In genomic region chr11:57942808-57943207, GRCh38 we compare ENCODE assay signal across 34 cellular contexts.
"Had no signal": no experiment of that assay in that cellular context is flagged by ENCODE, and none has a peak within 500 bp of the region (broad histone marks: within the 10 kb centered on the region; RNA-seq: fewer than 3 reads in every experiment).

No MANE protein-coding gene starts in this region.

- H3K27ac ChIP-seq: adrenal gland, body of pancreas, cardiac muscle cell, heart right ventricle, WERI-Rb-1 had no signal

- H3K4me3 ChIP-seq: adrenal gland, body of pancreas, cardiac muscle cell, esophagus squamous epithelium, heart right ventricle had no signal

- H3K27ac Mint-ChIP-seq: activated B cell treated with CpG ODN at 0.5 μM for 24 hours; activated CD8-positive, alpha-beta T cell treated with anti-CD3 and anti-CD28 coated beads for 36 hours; activated naive CD4-positive, alpha-beta T cell treated with anti-CD3 and anti-CD28 coated beads for 36 hours; activated naive CD4-positive, alpha-beta T cell treated with anti-CD3 and anti-CD28 coated beads, Interleukin-2, amount 50 U/mL, for 24 hours; activated naive CD8-positive, alpha-beta T cell treated with anti-CD3 and anti-CD28 coated beads for 36 hours; activated naive CD8-positive, alpha-beta T cell treated with anti-CD3 and anti-CD28 coated beads, Interleukin-2, amount 50 U/mL, for 24 hours; activated T-helper 1 cell treated with anti-CD3 and anti-CD28 coated beads, Interleukin-12 subunit alpha, Interleukin-12 subunit beta, Interleukin-2, Interleukin-4 antibody, amounts not matched to agents 30 ng/mL and 10 ng/mL and 1 ng/mL, durations not matched to agents 14 hours and 24 hours and 36 hours; activated T-helper 2 cell treated with anti-CD3 and anti-CD28 coated beads, Interferon-gamma antibody, Interleukin-2, Interleukin-4, amounts not matched to agents 10 μg/mL and 5 μg/mL and 100 μg/mL, durations not matched to agents 14 hours and 24 hours and 36 hours; T-cell; T-helper 17 cell; T-helper 2 cell treated with Interferon-gamma antibody and Interleukin-4, amounts not matched to agents 5 μg/mL and 100 μg/mL, for 36 hours had no signal

- H3K36me3 ChIP-seq: adrenal gland, cardiac muscle cell, esophagus squamous epithelium, heart right ventricle, WERI-Rb-1 had no signal

- FAIRE-seq: colon, endometrium, endothelial cell of umbilical vein, frontal cortex had no signal

- H3K4me1 Mint-ChIP-seq: activated B cell treated with CpG ODN at 0.5 μM for 24 hours; activated naive CD4-positive, alpha-beta T cell treated with anti-CD3 and anti-CD28 coated beads, Interleukin-2, amount 50 U/mL, for 24 hours; activated naive CD8-positive, alpha-beta T cell treated with anti-CD3 and anti-CD28 coated beads for 36 hours; activated naive CD8-positive, alpha-beta T cell treated with anti-CD3 and anti-CD28 coated beads, Interleukin-2, amount 50 U/mL, for 24 hours; T-cell; T-helper 17 cell had no signal

- DNase-seq: activated B cell treated with CpG ODN at 0.5 μM for 24 hours; activated CD4-positive, alpha-beta T cell treated with anti-CD3 and anti-CD28 coated beads for 48 hours; activated CD4-positive, alpha-beta T cell treated with anti-CD3 and anti-CD28 coated beads, Interleukin-2, amount 50 U/mL, for 1 hour; activated CD4-positive, alpha-beta T cell treated with anti-CD3 and anti-CD28 coated beads, Interleukin-2, amount 50 U/mL, for 48 hours; activated CD8-positive, alpha-beta memory T cell treated with anti-CD3 and anti-CD28 coated beads for 24 hours; activated CD8-positive, alpha-beta T cell treated with anti-CD3 and anti-CD28 coated beads for 36 hours; activated effector memory CD4-positive, alpha-beta T cell treated with anti-CD3 and anti-CD28 coated beads, Interleukin-2, amount 50 U/mL, for 16 hours; activated naive CD4-positive, alpha-beta T cell treated with anti-CD3 and anti-CD28 coated beads for 36 hours; activated naive CD8-positive, alpha-beta T cell treated with anti-CD3 and anti-CD28 coated beads for 36 hours; activated naive CD8-positive, alpha-beta T cell treated with anti-CD3 and anti-CD28 coated beads, Interleukin-2, amount 50 U/mL, for 24 hours; activated T-cell treated with anti-CD3 and anti-CD28 coated beads, Interleukin-2, amount 50 U/mL, for 48 hours; adrenal gland; amygdala; aorta; body of pancreas; central memory CD4-positive, alpha-beta T cell; effector CD8-positive, alpha-beta T cell; erythroblast; esophagus squamous epithelium; heart right ventricle; SW 1271; T-cell; T-helper 17 cell; T1000; WERI-Rb-1 had no signal

- H3K9me3 Mint-ChIP-seq: activated B cell treated with CpG ODN at 0.5 μM for 24 hours; activated CD8-positive, alpha-beta T cell treated with anti-CD3 and anti-CD28 coated beads for 36 hours; activated naive CD4-positive, alpha-beta T cell treated with anti-CD3 and anti-CD28 coated beads, Interleukin-2, amount 50 U/mL, for 24 hours; activated naive CD8-positive, alpha-beta T cell treated with anti-CD3 and anti-CD28 coated beads for 36 hours; activated naive CD8-positive, alpha-beta T cell treated with anti-CD3 and anti-CD28 coated beads, Interleukin-2, amount 50 U/mL, for 24 hours; activated T-helper 1 cell treated with anti-CD3 and anti-CD28 coated beads, Interleukin-12 subunit alpha, Interleukin-12 subunit beta, Interleukin-2, Interleukin-4 antibody, amounts not matched to agents 30 ng/mL and 10 ng/mL and 1 ng/mL, durations not matched to agents 14 hours and 24 hours and 36 hours; activated T-helper 2 cell treated with anti-CD3 and anti-CD28 coated beads, Interferon-gamma antibody, Interleukin-2, Interleukin-4, amounts not matched to agents 10 μg/mL and 5 μg/mL and 100 μg/mL, durations not matched to agents 14 hours and 24 hours and 36 hours; T-cell; T-helper 2 cell treated with Interferon-gamma antibody and Interleukin-4, amounts not matched to agents 5 μg/mL and 100 μg/mL, for 36 hours had no signal

- H3K27me3 Mint-ChIP-seq: activated naive CD4-positive, alpha-beta T cell treated with anti-CD3 and anti-CD28 coated beads, Interleukin-2, amount 50 U/mL, for 24 hours; activated naive CD8-positive, alpha-beta T cell treated with anti-CD3 and anti-CD28 coated beads for 36 hours; activated naive CD8-positive, alpha-beta T cell treated with anti-CD3 and anti-CD28 coated beads, Interleukin-2, amount 50 U/mL, for 24 hours had no signal

- H3K27me3 ChIP-seq: adrenal gland, body of pancreas, cardiac muscle cell, esophagus squamous epithelium, heart right ventricle had no signal

- H3K4me3 Mint-ChIP-seq: activated B cell treated with CpG ODN at 0.5 μM for 24 hours; activated CD8-positive, alpha-beta T cell treated with anti-CD3 and anti-CD28 coated beads for 36 hours; activated naive CD4-positive, alpha-beta T cell treated with anti-CD3 and anti-CD28 coated beads for 36 hours; activated naive CD4-positive, alpha-beta T cell treated with anti-CD3 and anti-CD28 coated beads, Interleukin-2, amount 50 U/mL, for 24 hours; activated naive CD8-positive, alpha-beta T cell treated with anti-CD3 and anti-CD28 coated beads for 36 hours; activated naive CD8-positive, alpha-beta T cell treated with anti-CD3 and anti-CD28 coated beads, Interleukin-2, amount 50 U/mL, for 24 hours; activated T-helper 1 cell treated with anti-CD3 and anti-CD28 coated beads, Interleukin-12 subunit alpha, Interleukin-12 subunit beta, Interleukin-2, Interleukin-4 antibody, amounts not matched to agents 30 ng/mL and 10 ng/mL and 1 ng/mL, durations not matched to agents 14 hours and 24 hours and 36 hours; T-cell; T-helper 17 cell; T-helper 2 cell treated with Interferon-gamma antibody and Interleukin-4, amounts not matched to agents 5 μg/mL and 100 μg/mL, for 36 hours had no signal

- H3K36me3 Mint-ChIP-seq: activated naive CD4-positive, alpha-beta T cell treated with anti-CD3 and anti-CD28 coated beads, Interleukin-2, amount 50 U/mL, for 24 hours; activated naive CD8-positive, alpha-beta T cell treated with anti-CD3 and anti-CD28 coated beads for 36 hours; T-cell had no signal
